36 cellular contexts compared by ENCODE assay signal in the genomic region with DNA sequence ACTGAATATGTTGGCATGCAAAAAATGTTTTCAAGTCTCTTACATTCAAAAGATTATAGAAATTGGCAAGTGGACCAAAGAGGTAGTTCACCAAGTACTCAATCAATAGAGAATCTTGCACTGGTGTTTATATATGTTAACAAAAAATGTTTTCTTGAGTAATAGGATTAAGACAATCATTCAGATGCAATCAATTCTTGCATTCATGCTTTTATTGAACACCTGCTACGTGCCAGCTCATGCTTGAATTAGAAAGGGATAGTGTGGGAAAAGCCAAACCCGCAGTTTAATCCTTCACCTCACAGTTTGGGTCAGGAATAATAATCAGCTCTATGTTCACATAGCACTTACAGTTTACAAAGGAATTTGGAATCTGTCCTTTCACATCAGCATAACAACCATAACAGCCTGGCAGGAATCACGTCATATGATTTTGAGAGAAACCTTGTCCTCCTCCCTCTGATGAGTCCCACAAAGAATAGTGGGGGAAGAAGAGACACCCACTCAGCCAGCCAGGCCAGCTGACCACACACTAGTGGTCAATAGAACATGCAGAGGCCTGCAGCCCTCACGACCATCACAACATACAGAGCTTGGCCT. TPM values are rescaled to one million over a fixed set of nuclear protein-coding genes. Genes with fewer than 3 reads are reported as not detected.
"Had no signal": no experiment of that assay in that cellular context is flagged by ENCODE, and none has a peak within 500 bp of the region (broad histone marks: within the 10 kb centered on the region; RNA-seq: fewer than 3 reads in every experiment).

No MANE protein-coding gene starts in this region.

- H3K36me3 Mint-ChIP-seq: activated CD4-positive, alpha-beta memory T cell treated with anti-CD3 and anti-CD28 coated beads for 36 hours; activated CD8-positive, alpha-beta memory T cell treated with anti-CD3 and anti-CD28 coated beads, Interleukin-2, amount 10 ng/mL, durations not matched to agents 7 days and 5 days; activated naive CD4-positive, alpha-beta T cell treated with anti-CD3 and anti-CD28 coated beads, Interleukin-2, amount 50 U/mL, for 24 hours; activated naive CD8-positive, alpha-beta T cell treated with anti-CD3 and anti-CD28 coated beads for 36 hours had no signal

- H3K9me3 ChIP-seq: adrenal gland, esophagus muscularis mucosa, gastroesophageal sphincter had no signal

- H3K36me3 ChIP-seq: adrenal gland, brain microvascular endothelial cell, gastroesophageal sphincter had no signal

- H3K27ac ChIP-seq: brain microvascular endothelial cell, coronary artery, dorsolateral prefrontal cortex, esophagus muscularis mucosa, foreskin keratinocyte, gastroesophageal sphincter had no signal

- H3K4me1 ChIP-seq: esophagus muscularis mucosa, foreskin keratinocyte, gastroesophageal sphincter had no signal

- H3K27ac Mint-ChIP-seq: activated CD4-positive, alpha-beta memory T cell treated with anti-CD3 and anti-CD28 coated beads for 36 hours; activated CD4-positive, alpha-beta T cell treated with anti-CD3 and anti-CD28 coated beads for 36 hours; activated CD4-positive, alpha-beta T cell treated with anti-CD3 and anti-CD28 coated beads, Interleukin-2, amount 10 ng/mL, durations not matched to agents 24 days and 14 days; activated CD8-positive, alpha-beta memory T cell treated with anti-CD3 and anti-CD28 coated beads, Interleukin-2, amount 10 ng/mL, durations not matched to agents 7 days and 5 days; activated CD8-positive, alpha-beta T cell treated with anti-CD3 and anti-CD28 coated beads, Interleukin-2, amount 10 ng/mL, durations not matched to agents 7 days and 5 days; activated naive CD4-positive, alpha-beta T cell treated with anti-CD3 and anti-CD28 coated beads for 36 hours; activated naive CD4-positive, alpha-beta T cell treated with anti-CD3 and anti-CD28 coated beads, Interleukin-2, amount 50 U/mL, for 24 hours; activated naive CD8-positive, alpha-beta T cell treated with anti-CD3 and anti-CD28 coated beads for 36 hours; activated naive CD8-positive, alpha-beta T cell treated with anti-CD3 and anti-CD28 coated beads, Interleukin-2, amount 50 U/mL, for 24 hours; activated T-helper 1 cell treated with anti-CD3 and anti-CD28 coated beads, Interleukin-12 subunit alpha, Interleukin-12 subunit beta, Interleukin-2, Interleukin-4 antibody, amounts not matched to agents 30 ng/mL and 10 ng/mL and 1 ng/mL, durations not matched to agents 14 hours and 24 hours and 36 hours; activated T-helper 2 cell treated with anti-CD3 and anti-CD28 coated beads, Interferon-gamma antibody, Interleukin-2, Interleukin-4, amounts not matched to agents 10 μg/mL and 5 μg/mL and 100 μg/mL, durations not matched to agents 14 hours and 24 hours and 36 hours; dendritic cell treated with granulocyte-macrophage colony-stimulating factor and Interleukin-4, amounts not matched to agents 40 ng/mL and 50 ng/mL, for 4 days; endodermal cell; T-helper 17 cell; T-helper 2 cell treated with Interferon-gamma antibody and Interleukin-4, amounts not matched to agents 5 μg/mL and 100 μg/mL, for 36 hours had no signal

- H3K4me3 Mint-ChIP-seq: activated CD4-positive, alpha-beta memory T cell treated with anti-CD3 and anti-CD28 coated beads for 36 hours; activated CD4-positive, alpha-beta T cell treated with anti-CD3 and anti-CD28 coated beads for 36 hours; activated CD4-positive, alpha-beta T cell treated with anti-CD3 and anti-CD28 coated beads, Interleukin-2, amount 10 ng/mL, durations not matched to agents 24 days and 14 days; activated CD8-positive, alpha-beta memory T cell treated with anti-CD3 and anti-CD28 coated beads, Interleukin-2, amount 10 ng/mL, durations not matched to agents 7 days and 5 days; activated CD8-positive, alpha-beta T cell treated with anti-CD3 and anti-CD28 coated beads, Interleukin-2, amount 10 ng/mL, durations not matched to agents 7 days and 5 days; activated naive CD4-positive, alpha-beta T cell treated with anti-CD3 and anti-CD28 coated beads for 36 hours; activated naive CD4-positive, alpha-beta T cell treated with anti-CD3 and anti-CD28 coated beads, Interleukin-2, amount 50 U/mL, for 24 hours; activated naive CD8-positive, alpha-beta T cell treated with anti-CD3 and anti-CD28 coated beads for 36 hours; activated naive CD8-positive, alpha-beta T cell treated with anti-CD3 and anti-CD28 coated beads, Interleukin-2, amount 50 U/mL, for 24 hours; activated T-helper 1 cell treated with anti-CD3 and anti-CD28 coated beads, Interleukin-12 subunit alpha, Interleukin-12 subunit beta, Interleukin-2, Interleukin-4 antibody, amounts not matched to agents 30 ng/mL and 10 ng/mL and 1 ng/mL, durations not matched to agents 14 hours and 24 hours and 36 hours; central memory CD8-positive, alpha-beta T cell; dendritic cell treated with granulocyte-macrophage colony-stimulating factor and Interleukin-4, amounts not matched to agents 40 ng/mL and 50 ng/mL, for 4 days; endodermal cell; T-helper 17 cell; T-helper 2 cell treated with Interferon-gamma antibody and Interleukin-4, amounts not matched to agents 5 μg/mL and 100 μg/mL, for 36 hours had no signal

- H3K9me3 Mint-ChIP-seq: activated CD4-positive, alpha-beta memory T cell treated with anti-CD3 and anti-CD28 coated beads for 36 hours; activated CD4-positive, alpha-beta T cell treated with anti-CD3 and anti-CD28 coated beads, Interleukin-2, amount 10 ng/mL, durations not matched to agents 24 days and 14 days; activated naive CD4-positive, alpha-beta T cell treated with anti-CD3 and anti-CD28 coated beads for 36 hours; activated naive CD4-positive, alpha-beta T cell treated with anti-CD3 and anti-CD28 coated beads, Interleukin-2, amount 50 U/mL, for 24 hours; activated naive CD8-positive, alpha-beta T cell treated with anti-CD3 and anti-CD28 coated beads for 36 hours; activated naive CD8-positive, alpha-beta T cell treated with anti-CD3 and anti-CD28 coated beads, Interleukin-2, amount 50 U/mL, for 24 hours; activated T-helper 1 cell treated with anti-CD3 and anti-CD28 coated beads, Interleukin-12 subunit alpha, Interleukin-12 subunit beta, Interleukin-2, Interleukin-4 antibody, amounts not matched to agents 30 ng/mL and 10 ng/mL and 1 ng/mL, durations not matched to agents 14 hours and 24 hours and 36 hours; activated T-helper 2 cell treated with anti-CD3 and anti-CD28 coated beads, Interferon-gamma antibody, Interleukin-2, Interleukin-4, amounts not matched to agents 10 μg/mL and 5 μg/mL and 100 μg/mL, durations not matched to agents 14 hours and 24 hours and 36 hours; central memory CD8-positive, alpha-beta T cell; dendritic cell treated with granulocyte-macrophage colony-stimulating factor and Interleukin-4, amounts not matched to agents 40 ng/mL and 50 ng/mL, for 4 days; endodermal cell; T-helper 2 cell treated with Interferon-gamma antibody and Interleukin-4, amounts not matched to agents 5 μg/mL and 100 μg/mL, for 36 hours had no signal

- H3K27me3 ChIP-seq: adrenal gland, brain microvascular endothelial cell, dorsolateral prefrontal cortex, esophagus muscularis mucosa, gastroesophageal sphincter had no signal

- ATAC-seq: activated CD4-positive, alpha-beta T cell treated with anti-CD3 and anti-CD28 coated beads for 36 hours; activated CD8-positive, alpha-beta memory T cell treated with anti-CD3 and anti-CD28 coated beads, Interleukin-2, amount 10 ng/mL, durations not matched to agents 7 days and 5 days; activated CD8-positive, alpha-beta T cell treated with anti-CD3 and anti-CD28 coated beads, Interleukin-2, amount 10 ng/mL, durations not matched to agents 7 days and 5 days; activated naive CD8-positive, alpha-beta T cell treated with anti-CD3 and anti-CD28 coated beads, Interleukin-2, amount 50 U/mL, for 24 hours; foreskin keratinocyte; gastroesophageal sphincter; T-helper 17 cell had no signal

- H3K4me3 ChIP-seq: adrenal gland, coronary artery, dorsolateral prefrontal cortex, esophagus muscularis mucosa, gastroesophageal sphincter had no signal

- H3K4me1 Mint-ChIP-seq: activated CD4-positive, alpha-beta T cell treated with anti-CD3 and anti-CD28 coated beads for 36 hours; activated CD8-positive, alpha-beta memory T cell treated with anti-CD3 and anti-CD28 coated beads, Interleukin-2, amount 10 ng/mL, durations not matched to agents 7 days and 5 days; activated naive CD4-positive, alpha-beta T cell treated with anti-CD3 and anti-CD28 coated beads, Interleukin-2, amount 50 U/mL, for 24 hours; activated naive CD8-positive, alpha-beta T cell treated with anti-CD3 and anti-CD28 coated beads, Interleukin-2, amount 50 U/mL, for 24 hours; central memory CD8-positive, alpha-beta T cell had no signal

- DNase-seq: activated CD4-positive, alpha-beta memory T cell treated with anti-CD3 and anti-CD28 coated beads for 36 hours; activated CD4-positive, alpha-beta T cell treated with anti-CD3 and anti-CD28 coated beads for 36 hours; activated CD4-positive, alpha-beta T cell treated with anti-CD3 and anti-CD28 coated beads, Interleukin-2, amount 10 ng/mL, durations not matched to agents 24 days and 14 days; activated CD4-positive, CD25-positive, alpha-beta regulatory T cell; activated CD4-positive, CD25-positive, alpha-beta regulatory T cell treated with anti-CD3 and anti-CD28 coated beads, Interleukin-2, amount 50 U/mL, for 72 hours; activated CD8-positive, alpha-beta memory T cell treated with anti-CD3 and anti-CD28 coated beads, Interleukin-2, amount 10 ng/mL, durations not matched to agents 7 days and 5 days; activated CD8-positive, alpha-beta memory T cell treated with anti-CD3 and anti-CD28 coated beads, Interleukin-2, amount 50 U/mL, for 4 hours; activated CD8-positive, alpha-beta T cell treated with anti-CD3 and anti-CD28 coated beads, Interleukin-2, amount 10 ng/mL, durations not matched to agents 7 days and 5 days; activated effector memory CD4-positive, alpha-beta T cell treated with anti-CD3 and anti-CD28 coated beads, Interleukin-2, amount 50 U/mL, for 16 hours; activated naive CD4-positive, alpha-beta T cell treated with anti-CD3 and anti-CD28 coated beads for 36 hours; activated naive CD8-positive, alpha-beta T cell treated with anti-CD3 and anti-CD28 coated beads for 36 hours; activated naive CD8-positive, alpha-beta T cell treated with anti-CD3 and anti-CD28 coated beads, Interleukin-2, amount 50 U/mL, for 24 hours; activated T-cell treated with anti-CD3 and anti-CD28 coated beads, Interleukin-2, amount 50 U/mL, for 1 hour; activated T-cell treated with anti-CD3 and anti-CD28 coated beads, Interleukin-2, amount 50 U/mL, for 48 hours; amygdala; aorta; brain microvascular endothelial cell; effector memory CD4-positive, alpha-beta T cell; endodermal cell; foreskin keratinocyte; T-helper 1 cell; T-helper 17 cell; T1000 had no signal

RNA-seq across cellular contexts. Expression of a gene that starts 36.8 kb away (rescaled TPM):
- total RNA-seq: activated CD4-positive, alpha-beta memory T cell treated with anti-CD3 and anti-CD28 coated beads for 36 hours; activated CD4-positive, alpha-beta T cell treated with anti-CD3 and anti-CD28 coated beads for 36 hours; activated CD4-positive, alpha-beta T cell treated with anti-CD3 and anti-CD28 coated beads, Interleukin-2, amount 10 ng/mL, durations not matched to agents 24 days and 14 days; activated CD8-positive, alpha-beta memory T cell treated with anti-CD3 and anti-CD28 coated beads for 36 hours; activated CD8-positive, alpha-beta memory T cell treated with anti-CD3 and anti-CD28 coated beads, Interleukin-2, amount 10 ng/mL, durations not matched to agents 7 days and 5 days; activated CD8-positive, alpha-beta T cell treated with anti-CD3 and anti-CD28 coated beads, Interleukin-2, amount 10 ng/mL, durations not matched to agents 7 days and 5 days; activated naive CD4-positive, alpha-beta T cell treated with anti-CD3 and anti-CD28 coated beads for 36 hours; activated naive CD8-positive, alpha-beta T cell treated with anti-CD3 and anti-CD28 coated beads for 36 hours; activated T-helper 1 cell treated with anti-CD3 and anti-CD28 coated beads, Interleukin-12 subunit alpha, Interleukin-12 subunit beta, Interleukin-2, Interleukin-4 antibody, amounts not matched to agents 30 ng/mL and 10 ng/mL and 1 ng/mL, durations not matched to agents 14 hours and 24 hours and 36 hours; activated T-helper 2 cell treated with anti-CD3 and anti-CD28 coated beads, Interferon-gamma antibody, Interleukin-2, Interleukin-4, amounts not matched to agents 10 μg/mL and 5 μg/mL and 100 μg/mL, durations not matched to agents 14 hours and 24 hours and 36 hours; bronchial epithelial cell; T-helper 17 cell had no signal
